ENCODE assay signal across 30 cellular contexts in the genomic region with DNA sequence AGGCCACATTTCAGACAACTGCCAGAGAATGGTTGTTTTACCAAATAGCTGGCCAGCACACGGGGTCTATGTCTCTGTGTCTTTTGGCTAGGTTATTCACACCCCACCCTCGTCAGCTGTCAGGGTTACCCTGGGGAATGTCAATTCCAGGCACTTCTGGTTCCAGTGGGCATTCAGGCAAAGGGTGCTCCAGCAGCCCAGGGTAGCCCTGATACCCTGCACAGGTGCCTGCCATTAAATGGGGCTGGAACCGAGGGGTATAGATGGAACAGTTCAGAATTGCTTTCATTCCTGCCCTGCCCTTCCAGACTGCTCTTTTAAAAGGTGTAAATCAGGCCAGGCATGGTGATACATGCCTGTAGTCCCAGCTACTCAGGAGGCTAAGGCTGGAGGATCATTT. TPM values are rescaled to one million over a fixed set of nuclear protein-coding genes. Genes with fewer than 3 reads are reported as not detected.
"Had no signal": no experiment of that assay in that cellular context is flagged by ENCODE, and none has a peak within 500 bp of the region (broad histone marks: within the 10 kb centered on the region; RNA-seq: fewer than 3 reads in every experiment).

No MANE protein-coding gene starts in this region.

- H3K9me3 ChIP-seq: ascending aorta, breast epithelium, esophagus squamous epithelium, gastroesophageal sphincter had no signal

- H3K36me3 Mint-ChIP-seq: activated CD4-positive, alpha-beta memory T cell treated with anti-CD3 and anti-CD28 coated beads for 36 hours; activated CD8-positive, alpha-beta memory T cell treated with anti-CD3 and anti-CD28 coated beads, Interleukin-2, amount 10 ng/mL, durations not matched to agents 7 days and 5 days; activated naive CD4-positive, alpha-beta T cell treated with anti-CD3 and anti-CD28 coated beads, Interleukin-2, amount 10 ng/mL, durations not matched to agents 7 days and 5 days; activated naive CD4-positive, alpha-beta T cell treated with anti-CD3 and anti-CD28 coated beads, Interleukin-2, amount 50 U/mL, for 72 hours; activated naive CD8-positive, alpha-beta T cell treated with anti-CD3 and anti-CD28 coated beads, Interleukin-2, amount 10 ng/mL, durations not matched to agents 7 days and 5 days; brain had no signal

- H3K27ac Mint-ChIP-seq: activated CD4-positive, alpha-beta memory T cell treated with anti-CD3 and anti-CD28 coated beads for 36 hours; activated CD4-positive, alpha-beta T cell treated with anti-CD3 and anti-CD28 coated beads for 36 hours; activated CD4-positive, alpha-beta T cell treated with anti-CD3 and anti-CD28 coated beads, Interleukin-2, amount 10 ng/mL, durations not matched to agents 24 days and 14 days; activated CD8-positive, alpha-beta memory T cell treated with anti-CD3 and anti-CD28 coated beads, Interleukin-2, amount 10 ng/mL, durations not matched to agents 7 days and 5 days; activated CD8-positive, alpha-beta T cell treated with anti-CD3 and anti-CD28 coated beads, Interleukin-2, amount 10 ng/mL, durations not matched to agents 7 days and 5 days; activated naive CD4-positive, alpha-beta T cell treated with anti-CD3 and anti-CD28 coated beads, Interleukin-2, amount 10 ng/mL, durations not matched to agents 7 days and 5 days; activated naive CD4-positive, alpha-beta T cell treated with anti-CD3 and anti-CD28 coated beads, Interleukin-2, amount 50 U/mL, for 72 hours; activated naive CD8-positive, alpha-beta T cell treated with anti-CD3 and anti-CD28 coated beads, Interleukin-2, amount 10 ng/mL, durations not matched to agents 7 days and 5 days; activated T-helper 1 cell treated with anti-CD3 and anti-CD28 coated beads, Interleukin-12 subunit alpha, Interleukin-12 subunit beta, Interleukin-2, Interleukin-4 antibody, amounts not matched to agents 30 ng/mL and 10 ng/mL and 1 ng/mL, durations not matched to agents 14 hours and 24 hours and 36 hours; effector memory CD8-positive, alpha-beta T cell had no signal

- ATAC-seq: activated CD4-positive, alpha-beta T cell treated with anti-CD3 and anti-CD28 coated beads for 36 hours; activated CD8-positive, alpha-beta memory T cell treated with anti-CD3 and anti-CD28 coated beads, Interleukin-2, amount 10 ng/mL, durations not matched to agents 7 days and 5 days; activated CD8-positive, alpha-beta T cell treated with anti-CD3 and anti-CD28 coated beads, Interleukin-2, amount 10 ng/mL, durations not matched to agents 7 days and 5 days; activated naive CD4-positive, alpha-beta T cell treated with anti-CD3 and anti-CD28 coated beads, Interleukin-2, amount 50 U/mL, for 72 hours; effector memory CD8-positive, alpha-beta T cell; gastroesophageal sphincter had no signal

- H3K36me3 ChIP-seq: ascending aorta, breast epithelium, cardiac muscle cell, esophagus squamous epithelium, gastroesophageal sphincter had no signal

- H3K4me3 ChIP-seq: ascending aorta, breast epithelium, cardiac muscle cell, coronary artery, esophagus squamous epithelium, gastroesophageal sphincter had no signal

- H3K9me3 Mint-ChIP-seq: activated CD4-positive, alpha-beta memory T cell treated with anti-CD3 and anti-CD28 coated beads for 36 hours; activated CD4-positive, alpha-beta T cell treated with anti-CD3 and anti-CD28 coated beads, Interleukin-2, amount 10 ng/mL, durations not matched to agents 24 days and 14 days; activated naive CD4-positive, alpha-beta T cell treated with anti-CD3 and anti-CD28 coated beads, Interleukin-2, amount 10 ng/mL, durations not matched to agents 7 days and 5 days; activated naive CD4-positive, alpha-beta T cell treated with anti-CD3 and anti-CD28 coated beads, Interleukin-2, amount 50 U/mL, for 72 hours; activated naive CD8-positive, alpha-beta T cell treated with anti-CD3 and anti-CD28 coated beads, Interleukin-2, amount 10 ng/mL, durations not matched to agents 7 days and 5 days; activated T-helper 1 cell treated with anti-CD3 and anti-CD28 coated beads, Interleukin-12 subunit alpha, Interleukin-12 subunit beta, Interleukin-2, Interleukin-4 antibody, amounts not matched to agents 30 ng/mL and 10 ng/mL and 1 ng/mL, durations not matched to agents 14 hours and 24 hours and 36 hours; brain; effector memory CD8-positive, alpha-beta T cell had no signal

- H3K4me3 Mint-ChIP-seq: activated CD4-positive, alpha-beta memory T cell treated with anti-CD3 and anti-CD28 coated beads for 36 hours; activated CD4-positive, alpha-beta T cell treated with anti-CD3 and anti-CD28 coated beads for 36 hours; activated CD4-positive, alpha-beta T cell treated with anti-CD3 and anti-CD28 coated beads, Interleukin-2, amount 10 ng/mL, durations not matched to agents 24 days and 14 days; activated CD8-positive, alpha-beta memory T cell treated with anti-CD3 and anti-CD28 coated beads, Interleukin-2, amount 10 ng/mL, durations not matched to agents 7 days and 5 days; activated CD8-positive, alpha-beta T cell treated with anti-CD3 and anti-CD28 coated beads, Interleukin-2, amount 10 ng/mL, durations not matched to agents 7 days and 5 days; activated naive CD4-positive, alpha-beta T cell treated with anti-CD3 and anti-CD28 coated beads, Interleukin-2, amount 10 ng/mL, durations not matched to agents 7 days and 5 days; activated naive CD8-positive, alpha-beta T cell treated with anti-CD3 and anti-CD28 coated beads, Interleukin-2, amount 10 ng/mL, durations not matched to agents 7 days and 5 days; activated T-helper 1 cell treated with anti-CD3 and anti-CD28 coated beads, Interleukin-12 subunit alpha, Interleukin-12 subunit beta, Interleukin-2, Interleukin-4 antibody, amounts not matched to agents 30 ng/mL and 10 ng/mL and 1 ng/mL, durations not matched to agents 14 hours and 24 hours and 36 hours; brain; effector memory CD8-positive, alpha-beta T cell had no signal

- H3K4me1 ChIP-seq: ascending aorta, breast epithelium had no signal

- H3K4me1 Mint-ChIP-seq: activated CD4-positive, alpha-beta T cell treated with anti-CD3 and anti-CD28 coated beads for 36 hours; activated CD4-positive, alpha-beta T cell treated with anti-CD3 and anti-CD28 coated beads, Interleukin-2, amount 10 ng/mL, durations not matched to agents 24 days and 14 days; activated CD8-positive, alpha-beta memory T cell treated with anti-CD3 and anti-CD28 coated beads, Interleukin-2, amount 10 ng/mL, durations not matched to agents 7 days and 5 days; activated naive CD4-positive, alpha-beta T cell treated with anti-CD3 and anti-CD28 coated beads, Interleukin-2, amount 10 ng/mL, durations not matched to agents 7 days and 5 days; activated naive CD8-positive, alpha-beta T cell treated with anti-CD3 and anti-CD28 coated beads, Interleukin-2, amount 10 ng/mL, durations not matched to agents 7 days and 5 days had no signal

- DNase-seq: activated CD4-positive, alpha-beta memory T cell treated with anti-CD3 and anti-CD28 coated beads for 36 hours; activated CD4-positive, alpha-beta T cell treated with anti-CD3 and anti-CD28 coated beads for 36 hours; activated CD4-positive, alpha-beta T cell treated with anti-CD3 and anti-CD28 coated beads, Interleukin-2, amount 10 ng/mL, durations not matched to agents 24 days and 14 days; activated CD4-positive, CD25-positive, alpha-beta regulatory T cell; activated CD4-positive, CD25-positive, alpha-beta regulatory T cell treated with anti-CD3 and anti-CD28 coated beads, Interleukin-2, amount 50 U/mL, for 72 hours; activated CD8-positive, alpha-beta memory T cell treated with anti-CD3 and anti-CD28 coated beads, Interleukin-2, amount 10 ng/mL, durations not matched to agents 7 days and 5 days; activated CD8-positive, alpha-beta memory T cell treated with anti-CD3 and anti-CD28 coated beads, Interleukin-2, amount 50 U/mL, for 4 hours; activated CD8-positive, alpha-beta T cell treated with anti-CD3 and anti-CD28 coated beads, Interleukin-2, amount 10 ng/mL, durations not matched to agents 7 days and 5 days; activated gamma-delta T cell; activated naive CD4-positive, alpha-beta T cell; activated naive CD4-positive, alpha-beta T cell treated with anti-CD3 and anti-CD28 coated beads, Interleukin-2, amount 10 ng/mL, durations not matched to agents 7 days and 5 days; activated naive CD8-positive, alpha-beta T cell treated with anti-CD3 and anti-CD28 coated beads, Interleukin-2, amount 10 ng/mL, durations not matched to agents 7 days and 5 days; activated T-cell treated with anti-CD3 and anti-CD28 coated beads, Interleukin-2, amount 50 U/mL, for 1 hour; activated T-cell treated with anti-CD3 and anti-CD28 coated beads, Interleukin-2, amount 50 U/mL, for 48 hours; central memory CD4-positive, alpha-beta T cell; dermis blood vessel endothelial cell; effector CD4-positive, alpha-beta T cell; effector memory CD8-positive, alpha-beta T cell; esophagus squamous epithelium; foreskin melanocyte; T-helper 2 cell had no signal

- H3K27me3 ChIP-seq: ascending aorta, breast epithelium had no signal

- H3K27ac ChIP-seq: ascending aorta, breast epithelium, cardiac muscle cell, epithelial cell of prostate, gastroesophageal sphincter had no signal

RNA-seq across cellular contexts. Expression of a gene that starts 43.2 kb away (rescaled TPM):
- total RNA-seq: activated CD8-positive, alpha-beta T cell treated with anti-CD3 and anti-CD28 coated beads, Interleukin-2, amount 10 ng/mL, durations not matched to agents 7 days and 5 days had no signal
